ENCODE assay signal across 2 cellular contexts in the genomic region with DNA sequence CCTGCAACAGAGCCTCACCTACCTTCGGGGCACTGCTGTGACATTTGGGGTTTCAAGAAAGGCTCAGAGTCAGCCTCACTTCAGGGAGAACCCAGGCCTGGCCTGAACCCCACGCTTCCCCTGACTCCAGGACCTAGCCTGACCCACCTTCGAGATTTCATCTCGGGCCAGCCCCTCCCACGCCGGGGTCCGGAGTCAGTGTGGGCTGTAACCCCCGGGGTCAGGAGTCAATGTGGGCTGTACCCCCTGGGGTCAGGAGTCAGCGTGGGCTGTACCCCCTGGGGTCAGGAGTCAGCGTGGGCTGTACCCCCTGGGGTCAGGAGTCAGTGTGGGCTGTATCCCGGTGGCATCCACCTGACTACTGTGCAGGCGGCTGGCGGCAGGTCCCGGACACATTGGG.
TF ChIP-seq lines count a peak whose summit lies in the region.

No MANE protein-coding gene starts in this region.

TF ChIP-seq in HEK293, 187 proteins besides CTCF, POLR2A, EP300 and RAD21:
- TF ChIP-seq ZNF560 (tag by site-specific recombination; IDR thresholded peaks at IDR 0.05; ENCODE audit: borderline replicate concordance) (no peak), GLIS2 (tag by site-specific recombination; IDR thresholded peaks at IDR 0.05) (peak; percentile 25; the same call in 1 of the 2 replicates), EGR2 (tag by site-specific recombination; IDR thresholded peaks at IDR 0.05; ENCODE audit: low read depth) (peak; percentile 91), ZNF701 (tag by site-specific recombination; IDR thresholded peaks at IDR 0.05) (no peak), ZFHX2 (tag by site-specific recombination; conservative IDR thresholded peaks at IDR 0.05) (peak; percentile 90), ZNF777 (tag by site-specific recombination; IDR thresholded peaks at IDR 0.05; ENCODE audit: borderline replicate concordance) (no peak), ZIC2 (tag by site-specific recombination; IDR thresholded peaks at IDR 0.05) (peak; percentile 58), ZFP37 (tag by site-specific recombination; IDR thresholded peaks at IDR 0.05) (no peak), KLF7 (tag by site-specific recombination; IDR thresholded peaks at IDR 0.05; ENCODE audit: borderline replicate concordance) (no peak)
- TF ChIP-seq, protein P1, sequence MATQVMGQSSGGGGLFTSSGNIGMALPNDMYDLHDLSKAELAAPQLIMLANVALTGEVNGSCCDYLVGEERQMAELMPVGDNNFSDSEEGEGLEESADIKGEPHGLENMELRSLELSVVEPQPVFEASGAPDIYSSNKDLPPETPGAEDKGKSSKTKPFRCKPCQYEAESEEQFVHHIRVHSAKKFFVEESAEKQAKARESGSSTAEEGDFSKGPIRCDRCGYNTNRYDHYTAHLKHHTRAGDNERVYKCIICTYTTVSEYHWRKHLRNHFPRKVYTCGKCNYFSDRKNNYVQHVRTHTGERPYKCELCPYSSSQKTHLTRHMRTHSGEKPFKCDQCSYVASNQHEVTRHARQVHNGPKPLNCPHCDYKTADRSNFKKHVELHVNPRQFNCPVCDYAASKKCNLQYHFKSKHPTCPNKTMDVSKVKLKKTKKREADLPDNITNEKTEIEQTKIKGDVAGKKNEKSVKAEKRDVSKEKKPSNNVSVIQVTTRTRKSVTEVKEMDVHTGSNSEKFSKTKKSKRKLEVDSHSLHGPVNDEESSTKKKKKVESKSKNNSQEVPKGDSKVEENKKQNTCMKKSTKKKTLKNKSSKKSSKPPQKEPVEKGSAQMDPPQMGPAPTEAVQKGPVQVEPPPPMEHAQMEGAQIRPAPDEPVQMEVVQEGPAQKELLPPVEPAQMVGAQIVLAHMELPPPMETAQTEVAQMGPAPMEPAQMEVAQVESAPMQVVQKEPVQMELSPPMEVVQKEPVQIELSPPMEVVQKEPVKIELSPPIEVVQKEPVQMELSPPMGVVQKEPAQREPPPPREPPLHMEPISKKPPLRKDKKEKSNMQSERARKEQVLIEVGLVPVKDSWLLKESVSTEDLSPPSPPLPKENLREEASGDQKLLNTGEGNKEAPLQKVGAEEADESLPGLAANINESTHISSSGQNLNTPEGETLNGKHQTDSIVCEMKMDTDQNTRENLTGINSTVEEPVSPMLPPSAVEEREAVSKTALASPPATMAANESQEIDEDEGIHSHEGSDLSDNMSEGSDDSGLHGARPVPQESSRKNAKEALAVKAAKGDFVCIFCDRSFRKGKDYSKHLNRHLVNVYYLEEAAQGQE (tag by site-specific recombination; IDR thresholded peaks at IDR 0.05) = no peak
- TF ChIP-seq, protein P2, sequence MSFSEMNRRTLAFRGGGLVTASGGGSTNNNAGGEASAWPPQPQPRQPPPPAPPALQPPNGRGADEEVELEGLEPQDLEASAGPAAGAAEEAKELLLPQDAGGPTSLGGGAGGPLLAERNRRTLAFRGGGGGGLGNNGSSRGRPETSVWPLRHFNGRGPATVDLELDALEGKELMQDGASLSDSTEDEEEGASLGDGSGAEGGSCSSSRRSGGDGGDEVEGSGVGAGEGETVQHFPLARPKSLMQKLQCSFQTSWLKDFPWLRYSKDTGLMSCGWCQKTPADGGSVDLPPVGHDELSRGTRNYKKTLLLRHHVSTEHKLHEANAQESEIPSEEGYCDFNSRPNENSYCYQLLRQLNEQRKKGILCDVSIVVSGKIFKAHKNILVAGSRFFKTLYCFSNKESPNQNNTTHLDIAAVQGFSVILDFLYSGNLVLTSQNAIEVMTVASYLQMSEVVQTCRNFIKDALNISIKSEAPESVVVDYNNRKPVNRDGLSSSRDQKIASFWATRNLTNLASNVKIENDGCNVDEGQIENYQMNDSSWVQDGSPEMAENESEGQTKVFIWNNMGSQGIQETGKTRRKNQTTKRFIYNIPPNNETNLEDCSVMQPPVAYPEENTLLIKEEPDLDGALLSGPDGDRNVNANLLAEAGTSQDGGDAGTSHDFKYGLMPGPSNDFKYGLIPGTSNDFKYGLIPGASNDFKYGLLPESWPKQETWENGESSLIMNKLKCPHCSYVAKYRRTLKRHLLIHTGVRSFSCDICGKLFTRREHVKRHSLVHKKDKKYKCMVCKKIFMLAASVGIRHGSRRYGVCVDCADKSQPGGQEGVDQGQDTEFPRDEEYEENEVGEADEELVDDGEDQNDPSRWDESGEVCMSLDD (tag by site-specific recombination; IDR thresholded peaks at IDR 0.05) = 0 out of 2 replicates have a peak, but pooled peaks have one; percentile 19

TF ChIP-seq in H1, 55 proteins besides CTCF, POLR2A, EP300 and RAD21:
- TF ChIP-seq KDM1A (IDR thresholded peaks at IDR 0.05; ENCODE audit: borderline replicate concordance, low read length) (no peak), NANOG (IDR thresholded peaks at IDR 0.05; ENCODE audit: insufficient read depth, low read depth, low read length, poor library complexity, severe bottlenecking) (no peak), CEBPB (IDR thresholded peaks at IDR 0.05; ENCODE audit: low read depth, low read length) (no peak), BRCA1 (IDR thresholded peaks at IDR 0.05; ENCODE audit: low read depth, low read length) (no peak), SIX5 (IDR thresholded peaks at IDR 0.05; ENCODE audit: low read depth, low read length) (no peak), CHD2 (IDR thresholded peaks at IDR 0.05; ENCODE audit: low read length) (no peak), POLR2AphosphoS5 (IDR thresholded peaks at IDR 0.05; ENCODE audit: low read depth, low read length) (no peak), CBX5 (IDR thresholded peaks at IDR 0.05; ENCODE audit: low read depth, low read length) (no peak), TAF1 (IDR thresholded peaks at IDR 0.05; ENCODE audit: low read depth, low read length) (no peak), SIRT6 (IDR thresholded peaks at IDR 0.05; ENCODE audit: low read length) (no peak), BACH1 (IDR thresholded peaks at IDR 0.05; ENCODE audit: low read length) (no peak), MAFK (IDR thresholded peaks at IDR 0.05; ENCODE audit: low read depth, low read length) (no peak), SP2 (IDR thresholded peaks at IDR 0.05; ENCODE audit: low read length) (no peak), CTBP2 (IDR thresholded peaks at IDR 0.05; ENCODE audit: borderline replicate concordance, insufficient read depth, insufficient read length, low read length) (no peak)
TF ChIP-seq in H1: peak in this region for 0.
